ENCODE assay signal across 9 cellular contexts in the genomic region with DNA sequence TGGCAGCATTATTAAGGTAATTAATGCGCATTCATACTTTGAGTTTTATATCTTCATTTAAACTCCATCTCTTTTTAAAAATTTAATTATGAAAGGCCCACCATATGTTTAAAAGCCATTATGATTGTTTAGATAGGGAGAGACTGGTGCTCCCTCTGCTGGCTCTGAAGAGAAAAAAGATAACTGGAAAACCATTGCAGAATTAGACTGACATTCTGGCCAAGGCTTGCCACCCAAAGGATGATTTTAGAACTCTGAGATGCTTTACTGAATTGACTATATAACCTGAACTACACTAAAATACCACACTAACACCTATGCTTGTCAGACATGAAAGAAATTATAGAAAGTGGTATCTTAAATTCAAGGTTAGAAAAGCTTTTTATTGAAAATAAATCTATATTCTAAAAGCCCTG.
DNase-seq lines count a peak whose midpoint lies in the region; TF ChIP-seq lines count a peak whose summit lies in the region.
"Had no signal": no experiment of that assay in that cellular context is flagged by ENCODE, and none has a peak within 500 bp of the region (broad histone marks: within the 10 kb centered on the region; RNA-seq: fewer than 3 reads in every experiment).

No MANE protein-coding gene starts in this region.

- H3K36me3 ChIP-seq in vagina: no peaks in the 10 kb centered on the region

- no peaks in the 10 kb centered on the region for H3K9me3 ChIP-seq in vagina

- H3K36me3 Mint-ChIP-seq in activated naive CD8-positive, alpha-beta T cell treated with anti-CD3 and anti-CD28 coated beads for 36 hours: no peaks in the 10 kb centered on the region

- DNase-seq in A172 (ENCODE audit: low spot score): peak; percentile 71
- peak; percentile 12 for DNase-seq in HuH-7 (ENCODE audit: low spot score)
- peak; percentile 17 for DNase-seq in RPMI8226
- peak; percentile 70 for DNase-seq in fibroblast of peridontal ligament (ENCODE audit: extremely low read depth)
- DNase-seq in retinal pigment epithelial cell (ENCODE audit: low read depth): no peak
- DNase-seq in vagina (ENCODE audit: extremely low spot score in 2 of 2): no peak
- DNase-seq in activated naive CD8-positive, alpha-beta T cell treated with anti-CD3 and anti-CD28 coated beads for 36 hours: no peak

- no peak overlapping the region for H3K4me3 ChIP-seq in retinal pigment epithelial cell (ENCODE audit: low read length)
- no peak overlapping the region for H3K4me3 ChIP-seq in vagina

- no peak for TF ChIP-seq POLR2A in vagina (IDR thresholded peaks at IDR 0.05)

- H3K27ac Mint-ChIP-seq in activated naive CD8-positive, alpha-beta T cell treated with anti-CD3 and anti-CD28 coated beads for 36 hours: no peak overlapping the region

- intact Hi-C loops in vagina (cut with DNase I): no loop called here

- TF ChIP-seq CTCF in GM12874 (IDR thresholded peaks at IDR 0.05; ENCODE audit: insufficient read depth, low read depth, low read length) (peak; percentile 44; the same call in 1 of the 2 replicates), retinal pigment epithelial cell (conservative IDR thresholded peaks at IDR 0.05; ENCODE audit: low read depth, low read length) (peak; percentile 68), vagina (IDR thresholded peaks at IDR 0.05) (no peak)

- no peaks in the 10 kb centered on the region for H3K4me1 Mint-ChIP-seq in activated naive CD8-positive, alpha-beta T cell treated with anti-CD3 and anti-CD28 coated beads for 36 hours
- H3K4me1 Mint-ChIP-seq: central memory CD8-positive, alpha-beta T cell had no signal

- no peak overlapping the region for H3K27ac ChIP-seq in vagina

- H3K4me3 Mint-ChIP-seq in activated naive CD8-positive, alpha-beta T cell treated with anti-CD3 and anti-CD28 coated beads for 36 hours: no peak overlapping the region
- H3K4me3 Mint-ChIP-seq: central memory CD8-positive, alpha-beta T cell had no signal

- H3K4me1 ChIP-seq in vagina: no peaks in the 10 kb centered on the region

- no peaks in the 10 kb centered on the region for H3K9me3 Mint-ChIP-seq in activated naive CD8-positive, alpha-beta T cell treated with anti-CD3 and anti-CD28 coated beads for 36 hours

- H3K27me3 Mint-ChIP-seq in activated naive CD8-positive, alpha-beta T cell treated with anti-CD3 and anti-CD28 coated beads for 36 hours: no peaks in the 10 kb centered on the region
- H3K27me3 Mint-ChIP-seq: central memory CD8-positive, alpha-beta T cell had no signal

- H3K27me3 ChIP-seq in vagina: no peaks in the 10 kb centered on the region

Comparison
In these comparisons a context has a peak if more than half of its experiments do, and no peak if none do; other contexts are left out.
1. DNase-seq: peak in A172 (single experiment), HuH-7 (single experiment), RPMI8226 (single experiment) and fibroblast of peridontal ligament (single experiment); none in retinal pigment epithelial cell (single experiment), vagina (0 of 2) and activated naive CD8-positive, alpha-beta T cell treated with anti-CD3 and anti-CD28 coated beads for 36 hours (single experiment).
2. CTCF ChIP-seq: peak in GM12874 (single experiment) and retinal pigment epithelial cell (single experiment); none in vagina (0 of 3).